23 cellular contexts compared by ENCODE assay signal in the genomic region with DNA sequence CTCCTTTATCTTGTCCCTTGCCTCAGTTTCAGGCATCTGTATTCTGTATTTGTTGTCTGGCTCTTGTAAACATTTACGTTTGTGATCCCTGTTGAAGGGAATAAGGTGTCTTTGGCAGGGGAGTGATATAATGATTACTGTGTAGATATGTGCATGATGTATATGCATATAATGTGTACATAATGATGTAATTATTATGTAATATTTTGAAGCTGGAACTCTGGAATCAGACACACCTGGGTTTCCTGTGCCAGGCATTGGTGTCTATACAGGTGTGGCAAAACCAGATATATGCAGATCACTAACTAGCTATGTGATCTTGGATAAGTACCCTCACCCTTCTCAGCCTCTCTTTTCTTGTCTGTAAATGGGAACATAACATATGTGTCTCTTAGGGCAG.
A peak's percentile ranks its signal among the peaks of the same experiment; 100 is the strongest.
DNase-seq lines count a peak whose midpoint lies in the region; FAIRE-seq and TF ChIP-seq lines count a peak whose summit lies in the region.
"Had no signal": no experiment of that assay in that cellular context is flagged by ENCODE, and none has a peak within 500 bp of the region (broad histone marks: within the 10 kb centered on the region; RNA-seq: fewer than 3 reads in every experiment).

No MANE protein-coding gene starts in this region.

- no peak for TF ChIP-seq POLR2A in lower leg skin (IDR thresholded peaks at IDR 0.05)

- H3K27ac ChIP-seq in epithelial cell of prostate = peak overlapping the region; percentile 67
- H3K27ac ChIP-seq: 22Rv1; A549; BLaER1 treated with 17β-estradiol and CSF1 and Interleukin-3, amounts not matched to agents 10 nM and 100 nM; C4-2B had no signal

- peak; percentile 4 for DNase-seq in DMS53 (lab: John Stamatoyannopoulos, UW)
- no peak for DNase-seq in DMS53 treated with DMSO at 0.1 percent for 48 hours (lab: John Stamatoyannopoulos, UW; ENCODE audit: unreplicated experiment)
- peak; percentile 88 for DNase-seq in bronchial epithelial cell (ENCODE audit: low read depth)
- DNase-seq in epithelial cell of prostate (ENCODE audit: low read depth, low spot score) = no peak
- DNase-seq in lower leg skin (ENCODE audit: low spot score in 2 of 2) = no peak
- no peak for DNase-seq in stimulated activated CD4-positive, alpha-beta T cell treated with anti-CD3 and anti-CD28 coated beads, Interleukin-2, amount 100 ng/mL, for 24 hours
- no peak for DNase-seq in activated CD4-positive, alpha-beta T cell treated with anti-CD3 and anti-CD28 coated beads, Interleukin-2, amount 50 U/mL, for 4 hours
- DNase-seq: AML-193; Caco-2; Calu3; CD4-positive, alpha-beta T cell; CD8-positive, alpha-beta T cell; DMS79 treated with DMSO at 0.1 percent for 48 hours; GF-D8 had no signal

- no peak overlapping the region for H3K4me3 ChIP-seq in bronchial epithelial cell (ENCODE audit: low read depth, low read length)
- no peak overlapping the region for H3K4me3 ChIP-seq in lower leg skin (ENCODE audit: low read depth, poor library complexity, severe bottlenecking)
- H3K4me3 ChIP-seq: A549; BLaER1 treated with 17β-estradiol and CSF1 and Interleukin-3, amounts not matched to agents 10 nM and 100 nM; GM12878 had no signal

- H3K27me3 ChIP-seq in bronchial epithelial cell (ENCODE audit: control insufficient read depth, insufficient read depth, low read length) = no peaks in the 10 kb centered on the region
- H3K27me3 ChIP-seq: BLaER1 treated with 17β-estradiol and CSF1 and Interleukin-3, amounts not matched to agents 10 nM and 100 nM had no signal

- TF ChIP-seq CTCF in bronchial epithelial cell (IDR thresholded peaks at IDR 0.05; ENCODE audit: insufficient read depth, low read length, severe bottlenecking) (no peak), lower leg skin (IDR thresholded peaks at IDR 0.05) (no peak)

- WGBS in lower leg skin, 2 donors = 74 to 76% methylated on average over 1 of the region's 1 CpG

- FAIRE-seq in bronchial epithelial cell (lab: Jason Lieb, UNC) = no peak
- FAIRE-seq: A549, D721Med, G401.6, GM12878, GM12892, GM18507 had no signal

- no peaks in the 10 kb centered on the region for H3K36me3 ChIP-seq in bronchial epithelial cell (ENCODE audit: control insufficient read depth, insufficient read depth, low read length)
- H3K36me3 ChIP-seq: BLaER1 treated with 17β-estradiol and CSF1 and Interleukin-3, amounts not matched to agents 10 nM and 100 nM had no signal

- intact Hi-C loops in lower leg skin (cut with DNase I; ENCODE audit: low total_unique reads) = no loop called here

Comparison
In these comparisons a context has a peak if more than half of its experiments do, and no peak if none do; other contexts are left out.
1. DNase-seq: peak in DMS53 (single experiment) and bronchial epithelial cell (single experiment); none in DMS53 treated with DMSO at 0.1 percent for 48 hours (single experiment), epithelial cell of prostate (single experiment), lower leg skin (0 of 2), stimulated activated CD4-positive, alpha-beta T cell treated with anti-CD3 and anti-CD28 coated beads, Interleukin-2, amount 100 ng/mL, for 24 hours (0 of 2) and activated CD4-positive, alpha-beta T cell treated with anti-CD3 and anti-CD28 coated beads, Interleukin-2, amount 50 U/mL, for 4 hours (0 of 2).